8 cellular contexts compared by ENCODE assay signal in the genomic region with DNA sequence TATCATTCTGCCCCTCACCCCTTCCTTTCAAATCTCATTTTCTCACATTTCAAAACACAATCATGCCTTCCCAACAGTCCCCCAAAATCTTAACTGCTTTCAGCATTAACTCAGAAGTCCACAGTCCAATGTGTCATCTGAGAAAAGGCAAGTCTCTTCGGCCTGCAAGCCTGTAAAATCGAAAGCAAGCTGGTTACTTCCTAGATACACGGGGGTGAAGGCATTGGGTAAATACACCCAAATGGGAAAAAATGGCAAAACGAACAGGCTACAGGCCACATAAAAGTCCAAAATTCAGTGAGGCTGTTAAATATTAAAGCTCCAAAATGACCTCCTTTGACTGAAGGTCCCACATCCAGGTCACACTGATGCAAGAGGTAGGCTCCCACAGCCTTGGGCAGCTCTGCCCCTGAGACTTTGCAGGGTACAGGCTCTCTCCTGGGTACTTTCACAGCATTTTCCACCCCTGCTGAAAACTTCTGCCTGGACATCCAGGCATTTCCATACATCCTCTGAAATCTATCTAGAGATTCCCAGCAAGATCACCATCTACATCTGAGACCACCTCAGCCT. TPM values are rescaled to one million over a fixed set of nuclear protein-coding genes. Genes with fewer than 3 reads are reported as not detected.
DNase-seq lines count a peak whose midpoint lies in the region; ATAC-seq and TF ChIP-seq lines count a peak whose summit lies in the region.
"Not testable (repeated sequence)": the region's sequence is repeated elsewhere in the genome, so short reads cannot be mapped to it uniquely, and the experiment has no call there.
"Had no signal": no experiment of that assay in that cellular context is flagged by ENCODE, and none has a peak within 500 bp of the region (broad histone marks: within the 10 kb centered on the region; RNA-seq: fewer than 3 reads in every experiment).

No MANE protein-coding gene starts in this region.

- not testable (repeated sequence) for H3K4me2 ChIP-seq in DOHH2 (ENCODE audit: low read length); MM.1S (ENCODE audit: low read depth, low read length)

- not testable (repeated sequence) for H3K9me3 ChIP-seq in DOHH2 (ENCODE audit: control insufficient read depth, insufficient read depth, low read length); MM.1S (replicated peaks; ENCODE audit: insufficient read depth, low read length)

- not testable (repeated sequence) for H3K79me2 ChIP-seq in DOHH2 (ENCODE audit: control insufficient read depth, low read length); MM.1S (ENCODE audit: low read length)

- H3K4me1 ChIP-seq in DOHH2 (ENCODE audit: control insufficient read depth, low read length) = peaks cover 20% of the 10 kb centered on the region
- not testable (repeated sequence) for H3K4me1 ChIP-seq in MM.1S (ENCODE audit: low read length)

- H3K27me3 Mint-ChIP-seq in activated B cell treated with CpG ODN at 0.5 μM for 24 hours, memory B cell: not testable (repeated sequence)

- H4K20me1 ChIP-seq in DOHH2 (ENCODE audit: control insufficient read depth, insufficient read depth, low read depth, low read length); MM.1S (ENCODE audit: insufficient read depth, low read length): not testable (repeated sequence)

- H2AFZ ChIP-seq in MM.1S (ENCODE audit: low read length) = not testable (repeated sequence)

- not testable (repeated sequence) for H3K4me1 Mint-ChIP-seq in activated B cell treated with CpG ODN at 0.5 μM for 24 hours, memory B cell

- peak overlapping the region; percentile 30 for H3K27ac ChIP-seq in DOHH2 (ENCODE audit: low read depth, low read length)
- not testable (repeated sequence) for H3K27ac ChIP-seq in MM.1S (ENCODE audit: low read length); coronary artery

- not testable (repeated sequence) for H3K36me3 ChIP-seq in DOHH2 (ENCODE audit: control insufficient read depth, low read length); MM.1S (replicated peaks; ENCODE audit: insufficient read depth, low read length)

- CTCF ChIA-PET in activated B cell treated with CpG ODN at 0.5 μM for 24 hours (lab: Charles Lee) = not testable (repeated sequence)

- H3K9me3 Mint-ChIP-seq in activated B cell treated with CpG ODN at 0.5 μM for 24 hours, memory B cell: not testable (repeated sequence)

- POLR2A ChIA-PET in activated B cell treated with CpG ODN at 0.5 μM for 24 hours (lab: Charles Lee) = not testable (repeated sequence)

- H3K27ac Mint-ChIP-seq in activated B cell treated with CpG ODN at 0.5 μM for 24 hours (peak overlapping the region; percentile 39), memory B cell (peak overlapping the region; percentile 36)

- DNase-seq in MM.1S (peak; percentile 4), coronary artery (ENCODE audit: low spot score) (peak; percentile 40), left lobe of liver (ENCODE audit: low spot score) (peak; percentile 48)
- DNase-seq in activated B cell treated with CpG ODN at 0.5 μM for 24 hours; memory B cell (ENCODE audit: low spot score in 2 of 2): not testable (repeated sequence)

- intact Hi-C loops in activated B cell treated with CpG ODN at 0.5 μM for 24 hours (cut with micrococcal nuclease) = not testable (repeated sequence)

- not testable (repeated sequence) for TF ChIP-seq CTCF in DOHH2 (IDR thresholded peaks at IDR 0.05; ENCODE audit: low read depth, low read length, poor library complexity, severe bottlenecking); MM.1S (IDR thresholded peaks at IDR 0.05; ENCODE audit: low read length); activated B cell treated with CpG ODN at 0.5 μM for 24 hours (IDR thresholded peaks at IDR 0.05); coronary artery (IDR thresholded peaks at IDR 0.05)

- ATAC-seq in activated B cell treated with CpG ODN at 0.5 μM for 24 hours (ENCODE audit: low read depth); memory B cell (ENCODE audit: low read depth): not testable (repeated sequence)
- ATAC-seq in left lobe of liver = peak; percentile 90

- not testable (repeated sequence) for H3K9ac ChIP-seq in MM.1S (ENCODE audit: low read length)

- H3K9me2 ChIP-seq in DOHH2 (replicated peaks; ENCODE audit: control insufficient read depth, low read length); MM.1S (replicated peaks; ENCODE audit: insufficient read depth, low read length): not testable (repeated sequence)

- H3K36me3 Mint-ChIP-seq in activated B cell treated with CpG ODN at 0.5 μM for 24 hours (ENCODE audit: low read depth); memory B cell: not testable (repeated sequence)

- peak overlapping the region; percentile 5; the same call in 1 of the 2 replicates for H3K4me3 ChIP-seq in DOHH2 (ENCODE audit: low read length)
- H3K4me3 ChIP-seq in MM.1S (ENCODE audit: low read length); coronary artery: not testable (repeated sequence)

- H3K4me3 Mint-ChIP-seq in activated B cell treated with CpG ODN at 0.5 μM for 24 hours, memory B cell: not testable (repeated sequence)

- not testable (repeated sequence) for H3F3A ChIP-seq in DOHH2 (ENCODE audit: control insufficient read depth, insufficient read depth); MM.1S (ENCODE audit: insufficient read depth, low read length)

- H3K27me3 ChIP-seq in DOHH2 (ENCODE audit: control insufficient read depth, low read length); MM.1S (replicated peaks; ENCODE audit: insufficient read depth, low read length): not testable (repeated sequence)

RNA-seq across cellular contexts. Expression of gene RGPD2, which starts 4.3 kb away (rescaled TPM):
- total RNA-seq in activated B cell treated with CpG ODN at 0.5 μM for 24 hours = 4.7 and 7.7 TPM in 2 replicates
- total RNA-seq in left lobe of liver = 0.38 TPM
- total RNA-seq: Calu3, G401 had no signal
